25 cellular contexts compared by ENCODE assay signal in genomic region chrX:136667446-136668168, GRCh38. TPM values are rescaled to one million over a fixed set of nuclear protein-coding genes. Genes with fewer than 3 reads are reported as not detected.
DNase-seq lines count a peak whose midpoint lies in the region; ATAC-seq, FAIRE-seq and TF ChIP-seq lines count a peak whose summit lies in the region.
"Had no signal": no experiment of that assay in that cellular context is flagged by ENCODE, and none has a peak within 500 bp of the region (broad histone marks: within the 10 kb centered on the region; RNA-seq: fewer than 3 reads in every experiment).

No MANE protein-coding gene starts in this region.

- peaks cover 23 to 50% of the 10 kb centered on the region in 2 donors for H3K4me1 ChIP-seq in naive thymus-derived CD4-positive, alpha-beta T cell (ENCODE audit: control insufficient read depth in 2 of 2, insufficient read depth in 2 of 2, low read length in 2 of 2)
- H3K4me1 ChIP-seq: left ventricle myocardium inferior, pancreas, sigmoid colon had no signal

- H3K27me3 ChIP-seq in naive thymus-derived CD4-positive, alpha-beta T cell (ENCODE audit: control insufficient read depth in 2 of 2, insufficient read depth in 2 of 2, low read length in 2 of 2), result no peaks in the 10 kb centered on the region
- H3K27me3 ChIP-seq: MG63, pancreas, sigmoid colon had no signal

- DNase-seq in activated naive CD4-positive, alpha-beta T cell (lab: John Stamatoyannopoulos, UW), result no peak
- DNase-seq in GM12891 (ENCODE audit: insufficient read length, low spot score) (no peak), chondrocyte (ENCODE audit: low spot score) (no peak), Ammon's horn (ENCODE audit: low spot score) (no peak)
- peak; percentile 58 for DNase-seq in activated CD4-positive, alpha-beta memory T cell treated with anti-CD3 and anti-CD28 coated beads for 36 hours
- no peak for DNase-seq in naive thymus-derived CD4-positive, alpha-beta T cell
- DNase-seq: activated effector memory CD4-positive, alpha-beta T cell treated with anti-CD3 and anti-CD28 coated beads, Interleukin-2, amount 50 U/mL, for 16 hours; effector CD8-positive, alpha-beta T cell; erythroblast; foreskin fibroblast; HCEC 1CT; left ventricle myocardium inferior; MG63; NCI-H1417 treated with DMSO at 0.1 percent for 48 hours; NCI-H2107; NCI-H510A; nephron progenitor cell; pancreas; sigmoid colon had no signal

- H3K27ac ChIP-seq in naive thymus-derived CD4-positive, alpha-beta T cell (ENCODE audit: low read depth, low read length), result no peak overlapping the region
- H3K27ac ChIP-seq: left ventricle myocardium inferior, pancreas, sigmoid colon, SK-N-MC had no signal

- CTCF ChIA-PET in activated CD4-positive, alpha-beta memory T cell treated with anti-CD3 and anti-CD28 coated beads for 36 hours (lab: Charles Lee), result no interaction called here
- CTCF ChIA-PET in naive thymus-derived CD4-positive, alpha-beta T cell (lab: Charles Lee), result no interaction called here

- H3K4me1 Mint-ChIP-seq in activated naive CD4-positive, alpha-beta T cell treated with anti-CD3 and anti-CD28 coated beads, Interleukin-2, amount 50 U/mL, for 24 hours, result peaks cover 78% of the 10 kb centered on the region
- peaks cover 88% of the 10 kb centered on the region for H3K4me1 Mint-ChIP-seq in activated CD4-positive, alpha-beta memory T cell treated with anti-CD3 and anti-CD28 coated beads for 36 hours (ENCODE audit: low read depth)
- H3K4me1 Mint-ChIP-seq in naive thymus-derived CD4-positive, alpha-beta T cell, result peaks cover 35 to 86% (median 79%) of the 10 kb centered on the region in 7 donors
- H3K4me1 Mint-ChIP-seq in chondrocyte (ENCODE audit: low read depth), result no peaks in the 10 kb centered on the region
- H3K4me1 Mint-ChIP-seq: nephron progenitor cell had no signal

- H3K36me3 Mint-ChIP-seq in activated naive CD4-positive, alpha-beta T cell treated with anti-CD3 and anti-CD28 coated beads, Interleukin-2, amount 50 U/mL, for 24 hours, result peaks cover 42% of the 10 kb centered on the region
- H3K36me3 Mint-ChIP-seq in activated CD4-positive, alpha-beta memory T cell treated with anti-CD3 and anti-CD28 coated beads for 36 hours, result peaks cover 55% of the 10 kb centered on the region
- peaks cover 5 to 70% (median 61%) of the 10 kb centered on the region in 5 donors for H3K36me3 Mint-ChIP-seq in naive thymus-derived CD4-positive, alpha-beta T cell
- H3K36me3 Mint-ChIP-seq in chondrocyte (ENCODE audit: low read depth), result peaks cover 22% of the 10 kb centered on the region
- H3K36me3 Mint-ChIP-seq: WTC11 had no signal

- no peak for ATAC-seq in naive thymus-derived CD4-positive, alpha-beta T cell
- ATAC-seq: pancreas, WTC11 had no signal

- intact Hi-C loops in activated CD4-positive, alpha-beta memory T cell treated with anti-CD3 and anti-CD28 coated beads for 36 hours (cut with micrococcal nuclease), result no loop called here
- intact Hi-C loops in naive thymus-derived CD4-positive, alpha-beta T cell (cut with micrococcal nuclease), result loop anchor here in 1 of 2 donors (1.0 to 2.0 kb wide), 3 partner anchors 10 to 23 kb away; no protein-coding TSS in a partner anchor

- H3K4me3 Mint-ChIP-seq in activated naive CD4-positive, alpha-beta T cell treated with anti-CD3 and anti-CD28 coated beads, Interleukin-2, amount 50 U/mL, for 24 hours, result no peak overlapping the region
- H3K4me3 Mint-ChIP-seq in activated CD4-positive, alpha-beta memory T cell treated with anti-CD3 and anti-CD28 coated beads for 36 hours, result no peak overlapping the region
- peak overlapping the region in 7 of 10 donors; percentile 0 to 68 (median 39) for H3K4me3 Mint-ChIP-seq in naive thymus-derived CD4-positive, alpha-beta T cell
- no peak overlapping the region for H3K4me3 Mint-ChIP-seq in chondrocyte (ENCODE audit: unreplicated experiment)
- H3K4me3 Mint-ChIP-seq: nephron progenitor cell, WTC11 had no signal

- FAIRE-seq in GM12891 (lab: Jason Lieb, UNC), result peak; percentile 81
- FAIRE-seq: pancreas had no signal

- H3K9me3 ChIP-seq in naive thymus-derived CD4-positive, alpha-beta T cell (ENCODE audit: control insufficient read depth in 2 of 3, low read length in 3 of 3), result peaks cover 0 to 5% (median 0%) of the 10 kb centered on the region in 3 experiments
- H3K9me3 ChIP-seq: MG63, pancreas, sigmoid colon had no signal

- H3K36me3 ChIP-seq in naive thymus-derived CD4-positive, alpha-beta T cell (ENCODE audit: control insufficient read depth in 2 of 3, insufficient read depth in 3 of 3, low read length in 3 of 3), result peaks cover 5 to 11% (median 5%) of the 10 kb centered on the region in 3 experiments
- H3K36me3 ChIP-seq: MG63, pancreas had no signal

- no peak for TF ChIP-seq CTCF in chondrocyte (IDR thresholded peaks at IDR 0.05)

- POLR2A ChIA-PET in activated CD4-positive, alpha-beta memory T cell treated with anti-CD3 and anti-CD28 coated beads for 36 hours (lab: Charles Lee), result interaction anchor here (0.9 to 1.6 kb wide), 2 partner anchors 18 to 39 kb away, joined by 3 to 4 read pairs; no protein-coding TSS in a partner anchor
- POLR2A ChIA-PET in naive thymus-derived CD4-positive, alpha-beta T cell (lab: Charles Lee), result no interaction called here

- no peaks in the 10 kb centered on the region for H3K9me3 Mint-ChIP-seq in activated naive CD4-positive, alpha-beta T cell treated with anti-CD3 and anti-CD28 coated beads, Interleukin-2, amount 50 U/mL, for 24 hours
- H3K9me3 Mint-ChIP-seq in activated CD4-positive, alpha-beta memory T cell treated with anti-CD3 and anti-CD28 coated beads for 36 hours, result peaks cover 14% of the 10 kb centered on the region
- peaks cover 0 to 5% (median 0%) of the 10 kb centered on the region in 11 donors for H3K9me3 Mint-ChIP-seq in naive thymus-derived CD4-positive, alpha-beta T cell
- H3K9me3 Mint-ChIP-seq in chondrocyte (ENCODE audit: low read depth), result peaks cover 22% of the 10 kb centered on the region

- peak overlapping the region; percentile 94 for H3K27ac Mint-ChIP-seq in activated naive CD4-positive, alpha-beta T cell treated with anti-CD3 and anti-CD28 coated beads, Interleukin-2, amount 50 U/mL, for 24 hours
- H3K27ac Mint-ChIP-seq in activated CD4-positive, alpha-beta memory T cell treated with anti-CD3 and anti-CD28 coated beads for 36 hours, result peak overlapping the region; percentile 74
- H3K27ac Mint-ChIP-seq in naive thymus-derived CD4-positive, alpha-beta T cell, result peak overlapping the region; percentile 57 to 93 (median 82)
- no peak overlapping the region for H3K27ac Mint-ChIP-seq in chondrocyte (ENCODE audit: unreplicated experiment)
- H3K27ac Mint-ChIP-seq: nephron progenitor cell, WTC11 had no signal

- no peak for TF ChIP-seq POLR2A in GM12891 (IDR thresholded peaks at IDR 0.05; ENCODE audit: low read depth, low read length)

- H3K4me3 ChIP-seq in naive thymus-derived CD4-positive, alpha-beta T cell (ENCODE audit: low read length), result no peak overlapping the region
- H3K4me3 ChIP-seq: left ventricle myocardium inferior, MG63, pancreas, sigmoid colon, SK-N-MC had no signal

- no peaks in the 10 kb centered on the region for H3K27me3 Mint-ChIP-seq in activated naive CD4-positive, alpha-beta T cell treated with anti-CD3 and anti-CD28 coated beads, Interleukin-2, amount 50 U/mL, for 24 hours
- no peaks in the 10 kb centered on the region for H3K27me3 Mint-ChIP-seq in activated CD4-positive, alpha-beta memory T cell treated with anti-CD3 and anti-CD28 coated beads for 36 hours
- no peaks in the 10 kb centered on the region for H3K27me3 Mint-ChIP-seq in naive thymus-derived CD4-positive, alpha-beta T cell
- no peaks in the 10 kb centered on the region for H3K27me3 Mint-ChIP-seq in chondrocyte (ENCODE audit: low read depth)
- H3K27me3 Mint-ChIP-seq: IgD-negative memory B cell had no signal

TF ChIP-seq in GM12891, 5 proteins besides CTCF, POLR2A, EP300 and RAD21:
- TF ChIP-seq POU2F2 (IDR thresholded peaks at IDR 0.05; ENCODE audit: low read depth, low read length), result no peak
- no peak for TF ChIP-seq TAF1 (IDR thresholded peaks at IDR 0.05; ENCODE audit: low read depth, low read length)
- TF ChIP-seq POLR2AphosphoS5 (IDR thresholded peaks at IDR 0.05; ENCODE audit: low read depth, low read length), result no peak
- no peak for TF ChIP-seq PAX5 (IDR thresholded peaks at IDR 0.05; ENCODE audit: insufficient read depth, low read length, severe bottlenecking)
- no peak for TF ChIP-seq SPI1 (IDR thresholded peaks at IDR 0.05; ENCODE audit: low read depth, low read length)

RNA-seq across cellular contexts. Expression of gene CD40LG, which starts 19.6 kb away (rescaled TPM):
- 0.21 TPM for polyA plus RNA-seq in GM12891 (2012; ENCODE audit: low read depth, missing spikeins)
- total RNA-seq in activated CD4-positive, alpha-beta memory T cell treated with anti-CD3 and anti-CD28 coated beads for 36 hours, result 100 to 1,000 TPM; 153 to 155 TPM
- 100 to 1,000 TPM in 1 of 5 experiments, 10 to 100 TPM in 4; 25.2 to 173 (median 56.8) TPM for total RNA-seq in naive thymus-derived CD4-positive, alpha-beta T cell
- polyA plus RNA-seq in naive thymus-derived CD4-positive, alpha-beta T cell, result 100 to 1,000 TPM in 1 of 2 donors, 10 to 100 TPM in 1; 72.1 to 127 TPM
- total RNA-seq in chondrocyte, result not detected in 3 replicates
- total RNA-seq: cerebellum, left ventricle myocardium inferior, RPMI7951, WTC11 had no signal
- polyA plus RNA-seq: pancreas had no signal

Comparison
In these comparisons a context has a peak if more than half of its experiments do, and no peak if none do; other contexts are left out.
1. H3K4me3 Mint-ChIP-seq: peak in naive thymus-derived CD4-positive, alpha-beta T cell (7 of 10); none in activated naive CD4-positive, alpha-beta T cell treated with anti-CD3 and anti-CD28 coated beads, Interleukin-2, amount 50 U/mL, for 24 hours (single experiment), activated CD4-positive, alpha-beta memory T cell treated with anti-CD3 and anti-CD28 coated beads for 36 hours (single experiment) and chondrocyte (single experiment).
2. RNA of gene CD40LG, which starts 19.6 kb away (total RNA-seq): 153 to 155 TPM in activated CD4-positive, alpha-beta memory T cell treated with anti-CD3 and anti-CD28 coated beads for 36 hours and 25.2 to 173 TPM in naive thymus-derived CD4-positive, alpha-beta T cell; not detected in chondrocyte; every median in the first group is over 10 times any median in the second.